In genomic region chrX:9905721-9906120, GRCh38 we compare ENCODE assay signal across 25 cellular contexts.
DNase-seq lines count a peak whose midpoint lies in the region; ATAC-seq and TF ChIP-seq lines count a peak whose summit lies in the region.
"Had no signal": no experiment of that assay in that cellular context is flagged by ENCODE, and none has a peak within 500 bp of the region (broad histone marks: within the 10 kb centered on the region; RNA-seq: fewer than 3 reads in every experiment).

No MANE protein-coding gene starts in this region.

- H3K4me3 ChIP-seq in GM23248 (no peak overlapping the region), RWPE2 (ENCODE audit: severe bottlenecking) (no peak overlapping the region)

- H3K9me3 Mint-ChIP-seq in chondrocyte (ENCODE audit: low read depth) (peaks cover 17% of the 10 kb centered on the region), osteocyte (ENCODE audit: unreplicated experiment) (peaks cover 12% of the 10 kb centered on the region)
- H3K9me3 Mint-ChIP-seq: CD8-positive, alpha-beta T cell had no signal

- H3K9ac ChIP-seq in GM23248 = no peak overlapping the region

- H3K36me3 ChIP-seq in GM23248 (ENCODE audit: low read depth) (no peaks in the 10 kb centered on the region), RWPE2 (ENCODE audit: low read depth) (no peaks in the 10 kb centered on the region)

- H3K27ac ChIP-seq in GM23248 (peak overlapping the region; percentile 21; the same call in 1 of the 2 replicates), RWPE2 (ENCODE audit: poor library complexity, severe bottlenecking) (peak overlapping the region; percentile 96)
- H3K27ac ChIP-seq: C4-2B, HL-60 had no signal

- H3K4me3 Mint-ChIP-seq in chondrocyte (ENCODE audit: unreplicated experiment) (peak overlapping the region; percentile 31), osteocyte (ENCODE audit: unreplicated experiment) (no peak overlapping the region)
- H3K4me3 Mint-ChIP-seq: B cell; CD8-positive, alpha-beta T cell had no signal

- no peaks in the 10 kb centered on the region for H3K9me3 ChIP-seq in GM23248 (ENCODE audit: low read depth)
- H3K9me3 ChIP-seq in RWPE2 (ENCODE audit: severe bottlenecking) = no peaks in the 10 kb centered on the region
- H3K9me3 ChIP-seq: Caco-2 had no signal

- no peaks in the 10 kb centered on the region for H3K79me2 ChIP-seq in GM23248 (ENCODE audit: insufficient read depth)

- no peak for ATAC-seq in RWPE2 (ENCODE audit: low read depth)
- no peak for ATAC-seq in GM18873 (IDR thresholded peaks at IDR 0.05; ENCODE audit: low FRiP score, unreplicated experiment)
- ATAC-seq: CD8-positive, alpha-beta T cell; HCT116; Panc1 had no signal

- peaks cover 21% of the 10 kb centered on the region; the same call in 1 of the 2 replicates for H3K4me1 ChIP-seq in GM23248 (ENCODE audit: insufficient read depth)
- peaks cover 36% of the 10 kb centered on the region for H3K4me1 ChIP-seq in RWPE2 (ENCODE audit: insufficient read depth, poor library complexity, severe bottlenecking)
- H3K4me1 ChIP-seq: Caco-2 had no signal

- H3K27me3 ChIP-seq in GM23248 (replicated peaks; ENCODE audit: insufficient read depth) (no peaks in the 10 kb centered on the region), RWPE2 (ENCODE audit: insufficient read depth, poor library complexity, severe bottlenecking) (no peaks in the 10 kb centered on the region)

- no peak overlapping the region for H2AFZ ChIP-seq in GM23248

- H3K27me3 Mint-ChIP-seq in chondrocyte (ENCODE audit: low read depth) (no peaks in the 10 kb centered on the region), osteocyte (ENCODE audit: unreplicated experiment) (no peaks in the 10 kb centered on the region)

- no peaks in the 10 kb centered on the region for H3K9me2 ChIP-seq in GM23248 (ENCODE audit: insufficient read depth)

- no peak overlapping the region for H3K4me2 ChIP-seq in GM23248 (ENCODE audit: unreplicated experiment)

- H3K4me1 Mint-ChIP-seq in chondrocyte (ENCODE audit: low read depth) (peaks cover 37% of the 10 kb centered on the region), osteocyte (ENCODE audit: unreplicated experiment) (peaks cover 50% of the 10 kb centered on the region)
- H3K4me1 Mint-ChIP-seq: B cell had no signal

- no peaks in the 10 kb centered on the region for H4K20me1 ChIP-seq in GM23248 (ENCODE audit: insufficient read depth)

- 90% methylated on average over 5 of the region's 5 CpGs for WGBS in GM23248 (ENCODE audit: low coverage in 1 of 2, low lambda C conversion rate in 2 of 2, missing lambda C conversion rate in 2 of 2), 2 experiments

- H3F3A ChIP-seq in GM23248 (ENCODE audit: insufficient read depth) = no peaks in the 10 kb centered on the region

- in situ Hi-C loops in GM23248 (cut with MboI) = no loop called here

- no peak for DNase-seq in GM23248
- no peak for DNase-seq in RWPE2 (ENCODE audit: low spot score)
- no peak for DNase-seq in chondrocyte (ENCODE audit: low spot score)
- DNase-seq in osteocyte (ENCODE audit: extremely low spot score, unreplicated experiment) = no peak
- no peak for DNase-seq in NCI-H526 (lab: John Stamatoyannopoulos, UW)
- DNase-seq in NCI-H1105 (lab: John Stamatoyannopoulos, UW) = no peak
- DNase-seq in NCI-H69 (lab: John Stamatoyannopoulos, UW) = no peak
- DNase-seq: Caco-2; CD8-positive, alpha-beta T cell; DMS 273 treated with DMSO at 0.1 percent for 48 hours; DMS79 treated with DMSO at 0.1 percent for 48 hours; NCI-H1092 treated with DMSO at 0.1 percent for 48 hours; NCI-H1436 treated with DMSO at 0.1 percent for 48 hours; NCI-H187 treated with DMSO at 0.1 percent for 48 hours; NCI-H2171 treated with DMSO at 0.1 percent for 48 hours; NCI-H345; NCI-H510A treated with DMSO at 0.1 percent for 48 hours; NCI-H774; SHP77 treated with DMSO at 0.1 percent for 48 hours had no signal

- H3K27ac Mint-ChIP-seq in chondrocyte (ENCODE audit: unreplicated experiment) = peak overlapping the region; percentile 90
- H3K27ac Mint-ChIP-seq in osteocyte (ENCODE audit: unreplicated experiment) = peak overlapping the region; percentile 48
- H3K27ac Mint-ChIP-seq: B cell; CD8-positive, alpha-beta T cell had no signal

- no peaks in the 10 kb centered on the region for H3K36me3 Mint-ChIP-seq in chondrocyte (ENCODE audit: low read depth)
- no peaks in the 10 kb centered on the region for H3K36me3 Mint-ChIP-seq in osteocyte (ENCODE audit: unreplicated experiment)
- H3K36me3 Mint-ChIP-seq: CD8-positive, alpha-beta T cell had no signal

- TF ChIP-seq CTCF in RWPE2 (IDR thresholded peaks at IDR 0.05; ENCODE audit: poor library complexity, severe bottlenecking) (no peak), chondrocyte (IDR thresholded peaks at IDR 0.05) (no peak), osteocyte (IDR thresholded peaks at IDR 0.05) (no peak)
